17 cellular contexts compared by ENCODE assay signal in the genomic region with DNA sequence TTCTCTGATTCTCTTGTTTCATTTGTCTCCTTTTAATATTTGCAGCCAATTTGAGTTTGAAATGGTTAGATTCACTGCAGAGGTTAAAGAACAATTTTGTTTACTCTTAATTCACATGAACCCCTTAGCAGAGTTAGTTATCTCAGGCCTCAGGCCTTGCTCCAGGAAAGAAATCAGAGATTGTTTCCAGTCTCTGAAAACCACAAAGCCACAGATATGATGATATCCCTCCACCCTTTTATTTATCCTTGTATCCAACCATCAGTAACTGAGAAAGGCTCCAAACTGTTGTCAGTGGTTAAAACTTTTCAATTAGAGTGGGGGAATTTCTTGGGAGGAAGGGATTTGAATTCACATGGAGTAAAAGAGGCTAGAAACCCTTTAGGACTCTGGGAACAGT.
"Had no signal": no experiment of that assay in that cellular context is flagged by ENCODE, and none has a peak within 500 bp of the region (broad histone marks: within the 10 kb centered on the region; RNA-seq: fewer than 3 reads in every experiment).

No MANE protein-coding gene starts in this region.

- H3K4me3 Mint-ChIP-seq: naive thymus-derived CD8-positive, alpha-beta T cell had no signal

- H3K4me1 ChIP-seq: heart right ventricle, suprapubic skin, thyroid gland, upper lobe of left lung, vagina had no signal

- H3K4me2 ChIP-seq: smooth muscle cell had no signal

- H3K27me3 Mint-ChIP-seq: naive thymus-derived CD8-positive, alpha-beta T cell had no signal

- H3K36me3 ChIP-seq: heart right ventricle, suprapubic skin, thyroid gland, upper lobe of left lung, vagina had no signal

- H3K9me3 ChIP-seq: heart right ventricle, mucosa of descending colon, suprapubic skin, thyroid gland, upper lobe of left lung, vagina had no signal

- H3K27ac ChIP-seq: dorsolateral prefrontal cortex, heart right ventricle, suprapubic skin, thyroid gland, upper lobe of left lung, vagina had no signal

- DNase-seq: cortex of kidney; dorsolateral prefrontal cortex; effector CD8-positive, alpha-beta T cell; heart right ventricle; islet precursor cell; mammary epithelial cell; mucosa of descending colon; naive thymus-derived CD8-positive, alpha-beta T cell; right cardiac atrium; stimulated activated CD4-positive, alpha-beta T cell treated with anti-CD3 and anti-CD28 coated beads, Interleukin-2, amount 100 ng/mL, for 48 hours; stimulated activated naive CD4-positive, alpha-beta T cell treated with Interleukin-2 at 50 U/mL for 16 hours; thyroid gland; upper lobe of left lung had no signal

- ATAC-seq: heart right ventricle; left lobe of liver; mucosa of descending colon; naive thymus-derived CD8-positive, alpha-beta T cell; right cardiac atrium had no signal

- H3K27me3 ChIP-seq: dorsolateral prefrontal cortex, heart right ventricle, suprapubic skin, thyroid gland, upper lobe of left lung, vagina had no signal

- H3K4me3 ChIP-seq: dorsolateral prefrontal cortex, heart right ventricle, mucosa of descending colon, smooth muscle cell, suprapubic skin, thyroid gland, upper lobe of left lung, vagina had no signal
